ENCODE assay signal across 17 cellular contexts in genomic region chr17:27906623-27907022, GRCh38.
"Had no signal": no experiment of that assay in that cellular context is flagged by ENCODE, and none has a peak within 500 bp of the region (broad histone marks: within the 10 kb centered on the region; RNA-seq: fewer than 3 reads in every experiment).

No MANE protein-coding gene starts in this region.

- H3K9me3 Mint-ChIP-seq: activated T-helper 17 cell treated with anti-CD3 and anti-CD28 coated beads, Interleukin-2, amount 50 U/mL, for 72 hours; naive B cell had no signal

- H3K4me1 ChIP-seq: foreskin keratinocyte, right atrium auricular region, upper lobe of right lung had no signal

- ATAC-seq: activated T-helper 17 cell treated with anti-CD3 and anti-CD28 coated beads, Interleukin-2, amount 50 U/mL, for 72 hours; foreskin keratinocyte; stimulated activated naive CD8-positive, alpha-beta T cell treated with anti-CD3 and anti-CD28 coated beads, Interleukin-15, Interleukin-2, amounts not matched to agents 100 U/mL and 50 U/mL, for 24 hours; upper lobe of right lung had no signal

- H3K4me3 ChIP-seq: lung, right atrium auricular region, upper lobe of right lung had no signal

- H3K4me1 Mint-ChIP-seq: activated T-helper 17 cell treated with anti-CD3 and anti-CD28 coated beads, Interleukin-2, amount 50 U/mL, for 72 hours; naive B cell; neural crest cell had no signal

- H3K27ac Mint-ChIP-seq: activated naive CD8-positive, alpha-beta T cell; activated T-helper 17 cell treated with anti-CD3 and anti-CD28 coated beads, Interleukin-2, amount 50 U/mL, for 72 hours; progenitor cell of endocrine pancreas had no signal

- H3K4me3 Mint-ChIP-seq: activated naive CD8-positive, alpha-beta T cell; activated T-helper 17 cell treated with anti-CD3 and anti-CD28 coated beads, Interleukin-2, amount 50 U/mL, for 72 hours; naive B cell; neural crest cell had no signal

- H3K9me3 ChIP-seq: right atrium auricular region, upper lobe of right lung had no signal

- H3K36me3 Mint-ChIP-seq: naive B cell had no signal

- H3K36me3 ChIP-seq: right atrium auricular region, upper lobe of right lung had no signal

- DNase-seq: activated naive CD4-positive, alpha-beta T cell; activated T-cell treated with anti-CD3 and anti-CD28 coated beads, Interleukin-2, amount 50 U/mL, for 1 hour; central memory CD4-positive, alpha-beta T cell; dermis blood vessel endothelial cell; effector CD8-positive, alpha-beta T cell; foreskin keratinocyte; naive B cell; stimulated activated CD4-positive, alpha-beta T cell treated with anti-CD3 and anti-CD28 coated beads, Interleukin-12 subunit alpha, Interleukin-12 subunit beta, amount 100 ng/mL, for 4 hours; stimulated activated CD4-positive, alpha-beta T cell treated with anti-CD3 and anti-CD28 coated beads, Interleukin-4, amount 100 ng/mL, for 4 hours; stimulated activated naive CD8-positive, alpha-beta T cell treated with anti-CD3 and anti-CD28 coated beads, Interleukin-15, Interleukin-2, amounts not matched to agents 100 U/mL and 50 U/mL, for 24 hours; upper lobe of right lung had no signal

- H3K27ac ChIP-seq: foreskin keratinocyte, right atrium auricular region, upper lobe of right lung had no signal
